In genomic region chr11:96218013-96218412, GRCh38 we compare ENCODE assay signal across 23 cellular contexts.
DNase-seq lines count a peak whose midpoint lies in the region; ATAC-seq and TF ChIP-seq lines count a peak whose summit lies in the region.
"Had no signal": no experiment of that assay in that cellular context is flagged by ENCODE, and none has a peak within 500 bp of the region (broad histone marks: within the 10 kb centered on the region; RNA-seq: fewer than 3 reads in every experiment).

No MANE protein-coding gene starts in this region.

- peaks cover 72 to 89% (median 85%) of the 10 kb centered on the region in 3 donors for H3K4me1 Mint-ChIP-seq in CD8-positive, alpha-beta memory T cell
- H3K4me1 Mint-ChIP-seq in neural crest cell, result peaks cover 59% of the 10 kb centered on the region

- peaks cover 0 to 4% (median 3%) of the 10 kb centered on the region in 3 donors for H3K36me3 Mint-ChIP-seq in CD8-positive, alpha-beta memory T cell
- H3K36me3 Mint-ChIP-seq in neural crest cell (ENCODE audit: low read depth), result no peaks in the 10 kb centered on the region
- H3K36me3 Mint-ChIP-seq: neural progenitor cell had no signal

- no peaks in the 10 kb centered on the region for H3K36me3 ChIP-seq in CD8-positive, alpha-beta memory T cell (ENCODE audit: insufficient read depth, low read length)
- no peaks in the 10 kb centered on the region for H3K36me3 ChIP-seq in ascending aorta
- H3K36me3 ChIP-seq: BLaER1, breast epithelium, neural progenitor cell, upper lobe of left lung had no signal

- H3K4me3 Mint-ChIP-seq in CD8-positive, alpha-beta memory T cell, result no peak overlapping the region
- H3K4me3 Mint-ChIP-seq in neural crest cell, result no peak overlapping the region
- H3K4me3 Mint-ChIP-seq: neural progenitor cell had no signal

- H3K9me3 Mint-ChIP-seq in CD8-positive, alpha-beta memory T cell, result no peaks in the 10 kb centered on the region
- no peaks in the 10 kb centered on the region for H3K9me3 Mint-ChIP-seq in neural crest cell
- H3K9me3 Mint-ChIP-seq: neural progenitor cell had no signal

- ATAC-seq in HG02798 (IDR thresholded peaks at IDR 0.05; ENCODE audit: poor library complexity, unreplicated experiment), result no peak

- CTCF ChIA-PET in CD8-positive, alpha-beta memory T cell (lab: Charles Lee), result no interaction called here

- H3K27ac ChIP-seq in CD8-positive, alpha-beta memory T cell (ENCODE audit: low read depth, low read length), result no peak overlapping the region
- peak overlapping the region; percentile 69 to 75 for H3K27ac ChIP-seq in ascending aorta
- H3K27ac ChIP-seq: BLaER1, breast epithelium, neural progenitor cell had no signal

- no peaks in the 10 kb centered on the region for H3K27me3 Mint-ChIP-seq in CD8-positive, alpha-beta memory T cell
- no peaks in the 10 kb centered on the region for H3K27me3 Mint-ChIP-seq in neural crest cell (ENCODE audit: low read depth)

- no peaks in the 10 kb centered on the region for H3K9me3 ChIP-seq in CD8-positive, alpha-beta memory T cell (ENCODE audit: low read length)
- no peaks in the 10 kb centered on the region for H3K9me3 ChIP-seq in ascending aorta
- H3K9me3 ChIP-seq: BLaER1, breast epithelium, upper lobe of left lung had no signal

- no peak for TF ChIP-seq CTCF in ascending aorta (IDR thresholded peaks at IDR 0.05)
- TF ChIP-seq CTCF in neural crest cell (conservative IDR thresholded peaks at IDR 0.05), result no peak

- peaks cover 94% of the 10 kb centered on the region for H3K4me1 ChIP-seq in CD8-positive, alpha-beta memory T cell (ENCODE audit: insufficient read depth, low read length)
- H3K4me1 ChIP-seq in ascending aorta, result peaks cover 21 to 71% of the 10 kb centered on the region in 2 donors

- H3K4me3 ChIP-seq in CD8-positive, alpha-beta memory T cell (ENCODE audit: low read length), result no peak overlapping the region
- no peak overlapping the region for H3K4me3 ChIP-seq in ascending aorta
- H3K4me3 ChIP-seq: BLaER1, breast epithelium, neural progenitor cell, upper lobe of left lung had no signal

- peak; percentile 55 for DNase-seq in NCI-H82 (lab: John Stamatoyannopoulos, UW)
- DNase-seq in NCI-H82 treated with DMSO at 0.1 percent for 48 hours (lab: John Stamatoyannopoulos, UW; ENCODE audit: unreplicated experiment), result no peak
- no peak for DNase-seq in CD8-positive, alpha-beta memory T cell
- DNase-seq in ascending aorta (ENCODE audit: low spot score in 2 of 2), result no peak
- DNase-seq in neural crest cell (ENCODE audit: low read depth, low spot score), result no peak
- DNase-seq in hippocampal formation (lab: John Stamatoyannopoulos, UW), result no peak
- DNase-seq in germinal center (ENCODE audit: low spot score), result no peak
- DNase-seq: 8988T; activated CD4-positive, alpha-beta T cell treated with anti-CD3 and anti-CD28 coated beads, Interleukin-2, amount 50 U/mL, for 48 hours; DMS 273 treated with DMSO at 0.1 percent for 48 hours; GOT3; Kasumi-1; kidney; NCI-H1048; NCI-H2029; NCI-H524; SHP77; stimulated activated CD4-positive, alpha-beta T cell treated with anti-CD3 and anti-CD28 coated beads, Interleukin-15, amount 100 ng/mL, for 24 hours; upper lobe of left lung had no signal

- POLR2A ChIA-PET in CD8-positive, alpha-beta memory T cell (lab: Charles Lee), result no interaction called here

- intact Hi-C loops in ascending aorta (cut with DNase I), result loop anchor here (5.0 kb wide), 1 partner anchor 56 kb away; no protein-coding TSS in a partner anchor

- no peaks in the 10 kb centered on the region for H3K27me3 ChIP-seq in CD8-positive, alpha-beta memory T cell (ENCODE audit: insufficient read depth, low read length, poor library complexity, severe bottlenecking)
- H3K27me3 ChIP-seq in ascending aorta, result no peaks in the 10 kb centered on the region
- H3K27me3 ChIP-seq: BLaER1, breast epithelium, neural progenitor cell, upper lobe of left lung had no signal

- peak overlapping the region; percentile 29 to 97 (median 91) for H3K27ac Mint-ChIP-seq in CD8-positive, alpha-beta memory T cell
- H3K27ac Mint-ChIP-seq in neural crest cell (ENCODE audit: unreplicated experiment), result peak overlapping the region; percentile 58
- H3K27ac Mint-ChIP-seq: neural progenitor cell had no signal
